12 cellular contexts compared by ENCODE assay signal in genomic region chr9:131737426-131737825, GRCh38. TPM values are rescaled to one million over a fixed set of nuclear protein-coding genes. Genes with fewer than 3 reads are reported as not detected.
DNase-seq lines count a peak whose midpoint lies in the region; ATAC-seq and TF ChIP-seq lines count a peak whose summit lies in the region.
"Had no signal": no experiment of that assay in that cellular context is flagged by ENCODE, and none has a peak within 500 bp of the region (broad histone marks: within the 10 kb centered on the region; RNA-seq: fewer than 3 reads in every experiment).

No MANE protein-coding gene starts in this region.

- no peak overlapping the region for H2AFZ ChIP-seq in GM23338

- POLR2A ChIA-PET in naive thymus-derived CD4-positive, alpha-beta T cell (lab: Charles Lee), result interaction anchor here (0.7 to 1.5 kb wide), 3 partner anchors 10 to 158 kb away, joined by 3 to 5 read pairs (median 4); no protein-coding TSS in a partner anchor

- H3K4me3 ChIP-seq in CD4-positive, CD25-positive, alpha-beta regulatory T cell (ENCODE audit: low read depth, low read length), result peak overlapping the region; percentile 56
- H3K4me3 ChIP-seq in GM23338 (no peak overlapping the region), adrenal gland (no peak overlapping the region), left lung (peak overlapping the region in 1 of 2 donors; percentile 13)
- H3K4me3 ChIP-seq in naive thymus-derived CD4-positive, alpha-beta T cell (ENCODE audit: low read length), result peak overlapping the region; percentile 21
- H3K4me3 ChIP-seq: smooth muscle cell had no signal

- H3K36me3 Mint-ChIP-seq in CD4-positive, CD25-positive, alpha-beta regulatory T cell, result peaks cover 9% of the 10 kb centered on the region
- peaks cover 10% of the 10 kb centered on the region for H3K36me3 Mint-ChIP-seq in GM23338 (ENCODE audit: low read depth)
- H3K36me3 Mint-ChIP-seq in naive thymus-derived CD4-positive, alpha-beta T cell, result peaks cover 0 to 34% (median 0%) of the 10 kb centered on the region in 5 donors

- DNase-seq in CD4-positive, CD25-positive, alpha-beta regulatory T cell, result no peak
- DNase-seq in GM23338 (ENCODE audit: low spot score) (no peak), adrenal gland (peak in 5 of 7 donors; percentile 41 to 75 (median 63)), NCI-H774 (lab: John Stamatoyannopoulos, UW) (no peak), left lung (no peak), cerebellum (ENCODE audit: low spot score) (no peak)
- no peak for DNase-seq in naive thymus-derived CD4-positive, alpha-beta T cell
- no peak for DNase-seq in stimulated activated CD4-positive, alpha-beta T cell treated with anti-CD3 and anti-CD28 coated beads, Interleukin-2, amount 100 ng/mL, for 24 hours
- DNase-seq: activated CD4-positive, CD25-positive, alpha-beta regulatory T cell treated with anti-CD3 and anti-CD28 coated beads, Interleukin-2, amount 50 U/mL, for 72 hours; Calu3; KBM-7 had no signal

- peaks cover 17% of the 10 kb centered on the region for H4K20me1 ChIP-seq in GM23338 (replicated peaks; ENCODE audit: insufficient read depth)

- intact Hi-C loops in adrenal gland (cut with DNase I) (no loop called here), left lung (cut with DNase I) (no loop called here)
- intact Hi-C loops in naive thymus-derived CD4-positive, alpha-beta T cell (cut with micrococcal nuclease), result loop anchor here (5.0 to 10.0 kb wide), 2 partner anchors 340 to 483 kb away; no protein-coding TSS in a partner anchor

- WGBS in adrenal gland, 4 donors, result 57 to 70% (median 65%) methylated on average over 12 of the region's 12 CpGs

- peak in 1 of 2 donors; percentile 60 for TF ChIP-seq POLR2A in adrenal gland (IDR thresholded peaks at IDR 0.05)

- no peaks in the 10 kb centered on the region for H3K27me3 ChIP-seq in CD4-positive, CD25-positive, alpha-beta regulatory T cell (ENCODE audit: control insufficient read depth, insufficient read depth, low read length)
- H3K27me3 ChIP-seq in GM23338 (ENCODE audit: insufficient read depth) (no peaks in the 10 kb centered on the region), adrenal gland (no peaks in the 10 kb centered on the region), left lung (no peaks in the 10 kb centered on the region)
- no peaks in the 10 kb centered on the region for H3K27me3 ChIP-seq in naive thymus-derived CD4-positive, alpha-beta T cell (ENCODE audit: control insufficient read depth in 2 of 2, insufficient read depth in 2 of 2, low read length in 2 of 2)

- H3K4me3 Mint-ChIP-seq in CD4-positive, CD25-positive, alpha-beta regulatory T cell, result peak overlapping the region; percentile 69 to 88 (median 77)
- H3K4me3 Mint-ChIP-seq in GM23338, result peak overlapping the region; percentile 8; the same call in 1 of the 3 replicates
- H3K4me3 Mint-ChIP-seq in naive thymus-derived CD4-positive, alpha-beta T cell, result peak overlapping the region in 9 of 10 donors; percentile 58 to 89 (median 76)

- H3K4me2 ChIP-seq in GM23338, result no peak overlapping the region
- H3K4me2 ChIP-seq: smooth muscle cell had no signal

- peak overlapping the region; percentile 89 for H3K27ac ChIP-seq in CD4-positive, CD25-positive, alpha-beta regulatory T cell (ENCODE audit: insufficient read depth, low read length, poor library complexity, severe bottlenecking)
- H3K27ac ChIP-seq in GM23338 (ENCODE audit: low read depth) (no peak overlapping the region), adrenal gland (peak overlapping the region in 3 of 5 donors; percentile 15 to 70 (median 49)), left lung (peak overlapping the region in 1 of 2 donors; percentile 91)
- peak overlapping the region; percentile 45 for H3K27ac ChIP-seq in naive thymus-derived CD4-positive, alpha-beta T cell (ENCODE audit: low read depth, low read length)

- H3K27ac Mint-ChIP-seq in CD4-positive, CD25-positive, alpha-beta regulatory T cell, result peak overlapping the region; percentile 89 to 96 (median 95)
- H3K27ac Mint-ChIP-seq in GM23338, result no peak overlapping the region
- peak overlapping the region; percentile 84 to 99 (median 90) for H3K27ac Mint-ChIP-seq in naive thymus-derived CD4-positive, alpha-beta T cell

- peaks cover 70% of the 10 kb centered on the region for H3K4me1 ChIP-seq in CD4-positive, CD25-positive, alpha-beta regulatory T cell (ENCODE audit: control insufficient read depth, insufficient read depth, low read length, poor library complexity, severe bottlenecking)
- H3K4me1 ChIP-seq in GM23338 (ENCODE audit: insufficient read depth) (peaks cover 34% of the 10 kb centered on the region), adrenal gland (replicated peaks in 1 of 2) (peaks cover 35 to 60% of the 10 kb centered on the region in 2 donors), left lung (peaks cover 16 to 64% of the 10 kb centered on the region in 2 donors)
- H3K4me1 ChIP-seq in naive thymus-derived CD4-positive, alpha-beta T cell (ENCODE audit: control insufficient read depth in 2 of 2, insufficient read depth in 2 of 2, low read length in 2 of 2), result peaks cover 58 to 59% of the 10 kb centered on the region in 2 donors

- CTCF ChIA-PET in naive thymus-derived CD4-positive, alpha-beta T cell (lab: Charles Lee), result interaction anchor here (0.7 to 2.8 kb wide), 5 partner anchors 10 to 146 kb away, joined by 3 to 20 read pairs (median 4); no protein-coding TSS in a partner anchor

- no peaks in the 10 kb centered on the region for H3K9me3 ChIP-seq in CD4-positive, CD25-positive, alpha-beta regulatory T cell (ENCODE audit: control insufficient read depth in 2 of 2, low read length in 2 of 2)
- H3K9me3 ChIP-seq in adrenal gland (replicated peaks in 1 of 3) (no peaks in the 10 kb centered on the region), left lung (no peaks in the 10 kb centered on the region)
- no peaks in the 10 kb centered on the region for H3K9me3 ChIP-seq in naive thymus-derived CD4-positive, alpha-beta T cell (ENCODE audit: control insufficient read depth in 2 of 3, low read length in 3 of 3)

- H3K79me2 ChIP-seq in GM23338 (replicated peaks; ENCODE audit: insufficient read depth), result peaks cover 65% of the 10 kb centered on the region

- no peak for ATAC-seq in CD4-positive, CD25-positive, alpha-beta regulatory T cell (ENCODE audit: low read depth in 2 of 2)
- ATAC-seq in GM23338, result no peak
- no peak for ATAC-seq in naive thymus-derived CD4-positive, alpha-beta T cell
- no peak for ATAC-seq in left lung

- H3K9me3 Mint-ChIP-seq in CD4-positive, CD25-positive, alpha-beta regulatory T cell, result peaks cover 0 to 1% (median 0%) of the 10 kb centered on the region in 7 donors
- peaks cover 5% of the 10 kb centered on the region; the same call in 2 of the 3 replicates for H3K9me3 Mint-ChIP-seq in GM23338
- no peaks in the 10 kb centered on the region for H3K9me3 Mint-ChIP-seq in naive thymus-derived CD4-positive, alpha-beta T cell

- no peaks in the 10 kb centered on the region for H3K9me2 ChIP-seq in GM23338 (ENCODE audit: insufficient read depth)

- H3K4me1 Mint-ChIP-seq in CD4-positive, CD25-positive, alpha-beta regulatory T cell, result peaks cover 18 to 67% (median 52%) of the 10 kb centered on the region in 4 donors
- H3K4me1 Mint-ChIP-seq in GM23338, result peaks cover 50% of the 10 kb centered on the region
- peaks cover 48 to 63% (median 61%) of the 10 kb centered on the region in 7 donors for H3K4me1 Mint-ChIP-seq in naive thymus-derived CD4-positive, alpha-beta T cell

- TF ChIP-seq CTCF in GM23338 (conservative IDR thresholded peaks at IDR 0.05; ENCODE audit: low read depth in 2 of 2) (no peak), adrenal gland (IDR thresholded peaks at IDR 0.05) (no peak), left lung (IDR thresholded peaks at IDR 0.05) (no peak)

- no peaks in the 10 kb centered on the region for H3K36me3 ChIP-seq in CD4-positive, CD25-positive, alpha-beta regulatory T cell (ENCODE audit: control insufficient read depth, insufficient read depth, low read length)
- no peaks in the 10 kb centered on the region for H3K36me3 ChIP-seq in GM23338 (ENCODE audit: insufficient read depth)
- no peaks in the 10 kb centered on the region for H3K36me3 ChIP-seq in adrenal gland (replicated peaks in 1 of 2)
- H3K36me3 ChIP-seq in naive thymus-derived CD4-positive, alpha-beta T cell (ENCODE audit: control insufficient read depth in 2 of 3, insufficient read depth in 3 of 3, low read length in 3 of 3), result no peaks in the 10 kb centered on the region
- H3K36me3 ChIP-seq in left lung, result no peaks in the 10 kb centered on the region

- no peaks in the 10 kb centered on the region for H3K27me3 Mint-ChIP-seq in CD4-positive, CD25-positive, alpha-beta regulatory T cell
- H3K27me3 Mint-ChIP-seq in GM23338 (ENCODE audit: insufficient read depth, low read depth, poor library complexity), result peaks cover 23% of the 10 kb centered on the region
- no peaks in the 10 kb centered on the region for H3K27me3 Mint-ChIP-seq in naive thymus-derived CD4-positive, alpha-beta T cell

- no peaks in the 10 kb centered on the region for H3F3A ChIP-seq in GM23338 (replicated peaks; ENCODE audit: low read depth)

TF ChIP-seq in GM23338, 12 proteins besides CTCF, POLR2A, EP300 and RAD21 (continues in another document):
- TF ChIP-seq JUNB (IDR thresholded peaks at IDR 0.05; ENCODE audit: unreplicated experiment), result no peak
- no peak for TF ChIP-seq ZNF331 (CRISPR knock-in tag; IDR thresholded peaks at IDR 0.05; ENCODE audit: low read depth)
- no peak for TF ChIP-seq EZH2phosphoT487 (IDR thresholded peaks at IDR 0.05; ENCODE audit: unreplicated experiment)

RNA-seq across cellular contexts. Expression of gene RAPGEF1, which starts 2.5 kb away (rescaled TPM):
- total RNA-seq in CD4-positive, CD25-positive, alpha-beta regulatory T cell, result 159 TPM
- polyA plus RNA-seq in CD4-positive, CD25-positive, alpha-beta regulatory T cell, result 1 to 10 TPM; 3.8 to 7.3 (median 4.6) TPM
- 80.7 and 82.8 TPM in 2 replicates for total RNA-seq in GM23338 (2014; rRNA removed; shearing (Covaris generic))
- 9.9 and 10.9 TPM in 2 replicates for polyA plus RNA-seq in GM23338 (2016; fragmentation: Nextera tagmentation; extraction: Ambion mirVana)
- 100 to 1,000 TPM in 1 of 8 donors, 10 to 100 TPM in 7; 38.6 to 136 (median 61.2) TPM for total RNA-seq in adrenal gland
- polyA plus RNA-seq in adrenal gland, result 10 to 100 TPM; 14.5 to 48.7 (median 26.9) TPM
- 100 to 1,000 TPM in 2 of 5 experiments, 10 to 100 TPM in 3; 81.1 to 181 (median 85.8) TPM for total RNA-seq in naive thymus-derived CD4-positive, alpha-beta T cell
- 1 to 10 TPM; 1.2 to 4.7 TPM for polyA plus RNA-seq in naive thymus-derived CD4-positive, alpha-beta T cell
- 100 to 1,000 TPM in 1 of 2 donors, 10 to 100 TPM in 1; 73.7 to 112 TPM for total RNA-seq in left lung
- 45.8 TPM for total RNA-seq in cerebellum

Comparison
In these comparisons a context has a peak if more than half of its experiments do, and no peak if none do; other contexts are left out.
1. DNase-seq: peak in adrenal gland (5 of 7); none in CD4-positive, CD25-positive, alpha-beta regulatory T cell (0 of 3), GM23338 (single experiment), naive thymus-derived CD4-positive, alpha-beta T cell (0 of 9), NCI-H774 (single experiment), left lung (0 of 2), stimulated activated CD4-positive, alpha-beta T cell treated with anti-CD3 and anti-CD28 coated beads, Interleukin-2, amount 100 ng/mL, for 24 hours (0 of 2) and cerebellum (single experiment).
2. H3K4me3 ChIP-seq: peak in CD4-positive, CD25-positive, alpha-beta regulatory T cell (single experiment) and naive thymus-derived CD4-positive, alpha-beta T cell (single experiment); none in GM23338 (single experiment) and adrenal gland (0 of 4).
3. H3K4me3 Mint-ChIP-seq: peak in every context shown above with its lines; median percentile 77 in CD4-positive, CD25-positive, alpha-beta regulatory T cell; 76 in naive thymus-derived CD4-positive, alpha-beta T cell; 8 in GM23338.
4. intact Hi-C loops: an anchor here in naive thymus-derived CD4-positive, alpha-beta T cell (5.0 to 10.0 kb wide); none called in adrenal gland and left lung.